26 cellular contexts compared by ENCODE assay signal in the genomic region with DNA sequence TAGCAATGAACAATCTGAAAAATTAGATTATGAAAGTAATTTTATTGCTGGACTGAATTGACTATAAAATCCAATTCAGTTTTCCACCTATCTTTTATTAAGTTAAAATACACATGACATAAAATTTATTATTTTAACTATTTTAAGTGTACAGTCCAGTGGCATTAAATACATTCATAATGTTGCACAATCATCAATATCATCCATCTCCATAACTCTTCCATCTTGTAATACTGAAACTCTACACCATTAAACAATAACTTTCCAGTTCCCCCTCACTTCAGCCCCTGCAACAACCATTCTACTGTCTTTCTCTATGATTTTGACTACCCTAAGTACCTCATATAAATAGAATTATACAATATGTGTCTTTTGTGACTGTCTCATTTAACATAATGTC.
"Had no signal": no experiment of that assay in that cellular context is flagged by ENCODE, and none has a peak within 500 bp of the region (broad histone marks: within the 10 kb centered on the region; RNA-seq: fewer than 3 reads in every experiment).

No MANE protein-coding gene starts in this region.

- FAIRE-seq: colon, endometrium, endothelial cell of umbilical vein, frontal cortex had no signal

- H3K27me3 ChIP-seq: colonic mucosa, esophagus muscularis mucosa, esophagus squamous epithelium, foreskin keratinocyte, gastrocnemius medialis, gastroesophageal sphincter, heart right ventricle had no signal

- H3K9me3 ChIP-seq: colonic mucosa, esophagus squamous epithelium, gastrocnemius medialis, gastroesophageal sphincter, heart left ventricle, heart right ventricle had no signal

- H3K36me3 ChIP-seq: colonic mucosa, esophagus muscularis mucosa, esophagus squamous epithelium, gastrocnemius medialis, gastroesophageal sphincter, heart left ventricle, heart right ventricle had no signal

- H3K4me3 ChIP-seq: colonic mucosa, coronary artery, dorsolateral prefrontal cortex, esophagus muscularis mucosa, esophagus squamous epithelium, gastrocnemius medialis, gastroesophageal sphincter, heart left ventricle, heart right ventricle had no signal

- ATAC-seq: effector memory CD8-positive, alpha-beta T cell; esophagus mucosa; foreskin keratinocyte; gastrocnemius medialis; gastroesophageal sphincter; heart left ventricle; heart right ventricle had no signal

- H3K4me1 ChIP-seq: colonic mucosa, esophagus muscularis mucosa, esophagus squamous epithelium, foreskin keratinocyte, gastrocnemius medialis, gastroesophageal sphincter, heart left ventricle, heart right ventricle had no signal

- H3K27ac ChIP-seq: colonic mucosa, coronary artery, dorsolateral prefrontal cortex, epithelial cell of prostate, esophagus muscularis mucosa, esophagus squamous epithelium, foreskin keratinocyte, gastrocnemius medialis, gastroesophageal sphincter, heart left ventricle, heart right ventricle had no signal

- DNase-seq: colonic mucosa; cortex of kidney; dermis blood vessel endothelial cell; dorsolateral prefrontal cortex; effector CD8-positive, alpha-beta T cell; effector memory CD4-positive, alpha-beta T cell; effector memory CD8-positive, alpha-beta T cell; endodermal cell; erythroblast; esophagus squamous epithelium; foreskin keratinocyte; foreskin melanocyte; gastrocnemius medialis; glutamatergic neuron; head of caudate nucleus; heart left ventricle; heart right ventricle had no signal
